ENCODE assay signal across 8 cellular contexts in genomic region chr6:118580585-118581419, GRCh38. TPM values are rescaled to one million over a fixed set of nuclear protein-coding genes. Genes with fewer than 3 reads are reported as not detected.
DNase-seq lines count a peak whose midpoint lies in the region; ATAC-seq and TF ChIP-seq lines count a peak whose summit lies in the region.

No MANE protein-coding gene starts in this region.

- H3K4me3 ChIP-seq in iPS DF 6.9 (ENCODE audit: low read length) (no peak overlapping the region), skeletal muscle satellite cell (ENCODE audit: low read length) (no peak overlapping the region)

- H3K9me3 ChIP-seq in iPS DF 6.9 (ENCODE audit: control insufficient read depth, insufficient read depth, low read length), result no peaks in the 10 kb centered on the region
- peaks cover 5% of the 10 kb centered on the region for H3K9me3 ChIP-seq in skeletal muscle satellite cell (replicated peaks; ENCODE audit: low read length)

- peaks cover 2% of the 10 kb centered on the region for H3K4me1 Mint-ChIP-seq in activated naive CD4-positive, alpha-beta T cell treated with anti-CD3 and anti-CD28 coated beads for 36 hours (ENCODE audit: low read depth)
- peaks cover 16% of the 10 kb centered on the region for H3K4me1 Mint-ChIP-seq in MCF 10A (ENCODE audit: insufficient read depth, unreplicated experiment)

- CTCF ChIA-PET in activated naive CD4-positive, alpha-beta T cell treated with anti-CD3 and anti-CD28 coated beads for 36 hours (lab: Charles Lee), result interaction anchor here (0.6 to 3.1 kb wide), 11 partner anchors 10 to 598 kb away, joined by 3 to 18 read pairs (median 4); no protein-coding TSS in a partner anchor
- CTCF ChIA-PET in MCF 10A (lab: Yijun Ruan, JAX), result interaction anchor here (0.5 to 4.1 kb wide), 38 partner anchors 9 to 972 kb away, joined by 3 to 29 read pairs (median 4); no protein-coding TSS in a partner anchor

- DNase-seq in activated naive CD4-positive, alpha-beta T cell treated with anti-CD3 and anti-CD28 coated beads for 36 hours, result peak; percentile 26
- no peak for DNase-seq in activated naive CD4-positive, alpha-beta T cell treated with Interleukin-2 at 50 U/mL for 16 hours
- peak; percentile 45 for DNase-seq in NOMO-1 treated with dmso at 0.1 percent for 144 hours (lab: John Stamatoyannopoulos, UW; ENCODE audit: unreplicated experiment)
- DNase-seq in MCF 10A (ENCODE audit: unreplicated experiment), result peak; percentile 94
- peak; percentile 67 for DNase-seq in iPS DF 6.9 (ENCODE audit: low read depth, low spot score)
- no peak for DNase-seq in DMS79 (lab: John Stamatoyannopoulos, UW)

- peaks cover 44% of the 10 kb centered on the region for H3K9me3 Mint-ChIP-seq in activated naive CD4-positive, alpha-beta T cell treated with anti-CD3 and anti-CD28 coated beads for 36 hours
- peaks cover 5% of the 10 kb centered on the region for H3K9me3 Mint-ChIP-seq in MCF 10A (ENCODE audit: unreplicated experiment)

- intact Hi-C loops in activated naive CD4-positive, alpha-beta T cell treated with anti-CD3 and anti-CD28 coated beads for 36 hours (cut with micrococcal nuclease), result loop anchor here (1.0 to 2.0 kb wide), 2 partner anchors 38 to 297 kb away; no protein-coding TSS in a partner anchor
- intact Hi-C loops in MCF 10A (cut with micrococcal nuclease), result loop anchor here (1.0 to 10.0 kb wide), 7 partner anchors 38 to 607 kb away; partner anchors contain the start of gene ASF1A

- no peak overlapping the region for H3K4me3 Mint-ChIP-seq in activated naive CD4-positive, alpha-beta T cell treated with anti-CD3 and anti-CD28 coated beads for 36 hours
- H3K4me3 Mint-ChIP-seq in MCF 10A (ENCODE audit: unreplicated experiment), result peak overlapping the region; percentile 71

- ATAC-seq in HG03442 (IDR thresholded peaks at IDR 0.05; ENCODE audit: unreplicated experiment), result peak; percentile 71

- H3K27ac ChIP-seq in iPS DF 6.9 (ENCODE audit: low read length), result no peak overlapping the region

- BruUV-seq in MCF 10A (replicated peaks; lab: Mats Ljungman, UMichigan), result no TSS peak

- POLR2A ChIA-PET in MCF 10A (lab: Yijun Ruan, JAX), result interaction anchor here (0.5 to 1.3 kb wide), 6 partner anchors 16 to 315 kb away, joined by 3 to 6 read pairs (median 3); no protein-coding TSS in a partner anchor

- WGBS in iPS DF 6.9 (ENCODE audit: insufficient coverage, insufficient read length), result no CpG with 5 or more reads among the region's 10 CpGs

- peak overlapping the region; percentile 58 for H3K27ac Mint-ChIP-seq in activated naive CD4-positive, alpha-beta T cell treated with anti-CD3 and anti-CD28 coated beads for 36 hours
- H3K27ac Mint-ChIP-seq in MCF 10A (ENCODE audit: low read depth, unreplicated experiment), result peak overlapping the region; percentile 29

- H3K4me1 ChIP-seq in iPS DF 6.9 (ENCODE audit: control insufficient read depth, insufficient read depth, low read length) (no peaks in the 10 kb centered on the region), skeletal muscle satellite cell (ENCODE audit: control insufficient read depth, insufficient read depth, low read length) (peaks cover 14% of the 10 kb centered on the region)

- no peak overlapping the region for H3K9ac ChIP-seq in skeletal muscle satellite cell (ENCODE audit: low read depth, low read length)

- H3K4me2 ChIP-seq in skeletal muscle satellite cell (ENCODE audit: low read length), result peak overlapping the region; percentile 39

- peak; percentile 68 for TF ChIP-seq CTCF in MCF 10A (IDR thresholded peaks at IDR 0.05; ENCODE audit: unreplicated experiment)

- H3K36me3 Mint-ChIP-seq in activated naive CD4-positive, alpha-beta T cell treated with anti-CD3 and anti-CD28 coated beads for 36 hours (ENCODE audit: low read depth), result peaks cover 56% of the 10 kb centered on the region
- peaks cover 6% of the 10 kb centered on the region for H3K36me3 Mint-ChIP-seq in MCF 10A (ENCODE audit: insufficient read depth, unreplicated experiment)

- H3K36me3 ChIP-seq in iPS DF 6.9 (ENCODE audit: control insufficient read depth, insufficient read depth, low read length) (no peaks in the 10 kb centered on the region), skeletal muscle satellite cell (ENCODE audit: insufficient read depth, low read length) (no peaks in the 10 kb centered on the region)

- no peaks in the 10 kb centered on the region for H3K27me3 ChIP-seq in iPS DF 6.9 (ENCODE audit: control insufficient read depth, insufficient read depth, low read length)
- no peaks in the 10 kb centered on the region for H3K27me3 ChIP-seq in skeletal muscle satellite cell (ENCODE audit: control insufficient read depth, insufficient read depth, low read length)

- no peaks in the 10 kb centered on the region for H3K27me3 Mint-ChIP-seq in activated naive CD4-positive, alpha-beta T cell treated with anti-CD3 and anti-CD28 coated beads for 36 hours (ENCODE audit: low read depth)
- no peaks in the 10 kb centered on the region for H3K27me3 Mint-ChIP-seq in MCF 10A (ENCODE audit: insufficient read depth, unreplicated experiment)

RNA-seq across cellular contexts. Expression of gene PLN, which starts 32.7 kb away (rescaled TPM):
- total RNA-seq in activated naive CD4-positive, alpha-beta T cell treated with anti-CD3 and anti-CD28 coated beads for 36 hours, result not detected
- not detected in 2 replicates for total RNA-seq in MCF 10A (2022)
- 0.22 TPM in 1 of 2 replicates, not detected in the other for total RNA-seq in skeletal muscle satellite cell (2012; rRNA removed)

Comparison
In these comparisons a context has a peak if more than half of its experiments do, and no peak if none do; other contexts are left out.
1. DNase-seq: peak in activated naive CD4-positive, alpha-beta T cell treated with anti-CD3 and anti-CD28 coated beads for 36 hours (single experiment), NOMO-1 treated with dmso at 0.1 percent for 144 hours (single experiment), MCF 10A (single experiment) and iPS DF 6.9 (single experiment); none in activated naive CD4-positive, alpha-beta T cell treated with Interleukin-2 at 50 U/mL for 16 hours (single experiment) and DMS79 (single experiment).